ENCODE assay signal across 8 cellular contexts in the genomic region with DNA sequence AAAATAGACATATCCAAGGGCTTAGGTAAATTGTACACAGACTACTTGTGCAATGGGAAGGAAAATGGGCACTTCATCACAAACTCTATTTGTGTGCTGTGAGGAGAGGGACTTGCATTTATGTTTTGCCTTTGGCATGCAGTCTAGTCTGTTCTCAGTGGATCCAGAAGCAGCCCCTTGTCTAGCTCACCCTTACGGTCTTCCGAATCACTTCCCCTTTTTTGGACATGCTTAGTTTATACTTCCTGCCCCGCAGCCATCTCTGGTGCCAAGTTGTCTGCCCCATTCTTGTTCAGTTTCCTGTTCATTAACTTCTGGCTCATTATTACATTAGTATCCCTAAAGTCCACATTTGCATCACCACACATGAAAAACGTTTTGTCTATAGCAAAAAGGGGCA.
DNase-seq lines count a peak whose midpoint lies in the region; ATAC-seq and TF ChIP-seq lines count a peak whose summit lies in the region.

No MANE protein-coding gene starts in this region.

- TF ChIP-seq CTCF in cardiac fibroblast (IDR thresholded peaks at IDR 0.05; ENCODE audit: low read depth, low read length), result no peak
- TF ChIP-seq CTCF in prostate gland (IDR thresholded peaks at IDR 0.05), result no peak

- WGBS in prostate gland, result 69% methylated on average over 4 of the region's 4 CpGs
- 64 to 68% methylated on average over 4 of the region's 4 CpGs for whole genome bisulfite sequencing in aorta, 2 donors

- ATAC-seq in GM18517 (IDR thresholded peaks at IDR 0.05; ENCODE audit: unreplicated experiment) (peak; percentile 97), GM21619 (IDR thresholded peaks at IDR 0.05; ENCODE audit: unreplicated experiment) (peak; percentile 98), HG03565 (IDR thresholded peaks at IDR 0.05; ENCODE audit: unreplicated experiment) (peak; percentile 90), aorta (ENCODE audit: low FRiP score) (no peak)
- no peak for ATAC-seq in activated CD4-positive, CD25-positive, alpha-beta regulatory T cell treated with anti-CD3 and anti-CD28 coated beads, Interleukin-2, amount 50 U/mL, for 24 hours

- H3K27ac ChIP-seq in prostate gland (no peak overlapping the region), aorta (ENCODE audit: low read depth in 1 of 2, low read length in 2 of 2) (no peak overlapping the region)

- no peaks in the 10 kb centered on the region for H3K4me1 ChIP-seq in prostate gland (replicated peaks)
- peaks cover 2% of the 10 kb centered on the region in 2 donors for H3K4me1 ChIP-seq in aorta (ENCODE audit: control insufficient read depth in 1 of 2, insufficient read depth in 2 of 2, low read length in 2 of 2)

- H3K4me3 ChIP-seq in cardiac fibroblast (replicated peaks in 1 of 2; ENCODE audit: low read depth in 2 of 2, low read length in 2 of 2) (no peak overlapping the region), prostate gland (no peak overlapping the region), aorta (ENCODE audit: low read length in 2 of 2) (no peak overlapping the region)

- no peak for TF ChIP-seq POLR2A in prostate gland (IDR thresholded peaks at IDR 0.05)

- H3K27me3 ChIP-seq in prostate gland (replicated peaks; ENCODE audit: insufficient read depth), result no peaks in the 10 kb centered on the region
- no peaks in the 10 kb centered on the region for H3K27me3 ChIP-seq in aorta (ENCODE audit: control insufficient read depth in 1 of 2, insufficient read depth in 2 of 2, low read length in 1 of 2)

- DNase-seq in cardiac fibroblast (ENCODE audit: low read depth in 2 of 2) (peak; percentile 37 to 41), NCI-H1436 (lab: John Stamatoyannopoulos, UW) (no peak), prostate gland (ENCODE audit: low spot score) (no peak), aorta (no peak)

- H3K9me3 ChIP-seq in prostate gland (no peaks in the 10 kb centered on the region), aorta (ENCODE audit: control insufficient read depth, low read length) (no peaks in the 10 kb centered on the region)

- intact Hi-C loops in prostate gland (cut with DNase I), result no loop called here
- intact Hi-C loops in aorta (cut with DNase I), result no loop called here

- no peaks in the 10 kb centered on the region for H3K36me3 ChIP-seq in prostate gland
- no peaks in the 10 kb centered on the region for H3K36me3 ChIP-seq in aorta (ENCODE audit: control insufficient read depth in 1 of 2, insufficient read depth in 2 of 2, low read length in 1 of 2)

Comparison
In these comparisons a context has a peak if more than half of its experiments do, and no peak if none do; other contexts are left out.
1. ATAC-seq: peak in GM18517 (single experiment), GM21619 (single experiment) and HG03565 (single experiment); none in activated CD4-positive, CD25-positive, alpha-beta regulatory T cell treated with anti-CD3 and anti-CD28 coated beads, Interleukin-2, amount 50 U/mL, for 24 hours (0 of 2) and aorta (single experiment).
2. DNase-seq: peak in cardiac fibroblast (2 of 2); none in NCI-H1436 (single experiment), prostate gland (single experiment) and aorta (0 of 2).